40 cellular contexts compared by ENCODE assay signal in the genomic region with DNA sequence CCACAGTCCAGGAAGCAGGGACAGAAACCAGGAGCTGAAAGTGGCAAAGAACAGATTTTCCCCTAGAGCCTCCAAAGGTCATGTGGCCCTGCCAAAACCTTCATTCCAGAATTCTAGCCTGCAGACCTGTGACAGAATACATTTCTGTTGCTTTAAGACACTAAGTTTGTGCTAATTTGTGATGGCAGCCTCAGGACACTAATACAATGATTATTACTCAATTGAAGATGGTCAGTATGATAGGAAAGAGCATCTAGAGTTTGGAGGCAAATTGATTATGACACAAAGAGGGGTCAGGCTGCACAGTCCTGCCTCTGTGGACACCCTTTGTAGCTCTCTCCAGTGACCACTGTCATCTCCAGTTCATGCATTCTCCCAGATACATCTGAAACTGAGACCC.
"Had no signal": no experiment of that assay in that cellular context is flagged by ENCODE, and none has a peak within 500 bp of the region (broad histone marks: within the 10 kb centered on the region; RNA-seq: fewer than 3 reads in every experiment).

No MANE protein-coding gene starts in this region.

- H3K27ac ChIP-seq: adrenal gland, ascending aorta, body of pancreas, brain microvascular endothelial cell, breast epithelium, cardiac muscle cell had no signal

- H3K4me3 ChIP-seq: adrenal gland, ascending aorta, body of pancreas, breast epithelium, cardiac muscle cell had no signal

- H3K27me3 Mint-ChIP-seq: activated naive CD4-positive, alpha-beta T cell treated with anti-CD3 and anti-CD28 coated beads, Interleukin-2, amount 10 ng/mL, durations not matched to agents 7 days and 5 days; activated naive CD4-positive, alpha-beta T cell treated with anti-CD3 and anti-CD28 coated beads, Interleukin-2, amount 50 U/mL, for 24 hours; activated naive CD8-positive, alpha-beta T cell treated with anti-CD3 and anti-CD28 coated beads for 36 hours; activated naive CD8-positive, alpha-beta T cell treated with anti-CD3 and anti-CD28 coated beads, Interleukin-2, amount 10 ng/mL, durations not matched to agents 7 days and 5 days; activated naive CD8-positive, alpha-beta T cell treated with anti-CD3 and anti-CD28 coated beads, Interleukin-2, amount 50 U/mL, for 24 hours; activated T-cell treated with anti-CD3 and anti-CD28 coated beads, Interleukin-2, amount 50 U/mL, for 24 hours; activated T-helper 17 cell treated with anti-CD3 and anti-CD28 coated beads, Interleukin-2, amount 50 U/mL, for 72 hours; brain; central memory CD8-positive, alpha-beta T cell had no signal

- DNase-seq: activated effector memory CD4-positive, alpha-beta T cell treated with anti-CD3 and anti-CD28 coated beads, Interleukin-2, amount 50 U/mL, for 16 hours; activated effector memory CD4-positive, alpha-beta T cell treated with Interleukin-2 at 50 U/mL for 16 hours; activated gamma-delta T cell; activated gamma-delta T cell treated with Interleukin-2 at 50 U/mL for 16 hours; activated naive CD4-positive, alpha-beta T cell; activated naive CD4-positive, alpha-beta T cell treated with anti-CD3 and anti-CD28 coated beads for 36 hours; activated naive CD4-positive, alpha-beta T cell treated with anti-CD3 and anti-CD28 coated beads, Interleukin-2, amount 10 ng/mL, durations not matched to agents 7 days and 5 days; activated naive CD4-positive, alpha-beta T cell treated with anti-CD3 and anti-CD28 coated beads, Interleukin-2, amount 50 U/mL, for 16 hours; activated naive CD4-positive, alpha-beta T cell treated with Interleukin-2 at 50 U/mL for 16 hours; activated naive CD8-positive, alpha-beta T cell treated with anti-CD3 and anti-CD28 coated beads for 36 hours; activated naive CD8-positive, alpha-beta T cell treated with anti-CD3 and anti-CD28 coated beads, Interleukin-2, amount 10 ng/mL, durations not matched to agents 7 days and 5 days; activated naive CD8-positive, alpha-beta T cell treated with anti-CD3 and anti-CD28 coated beads, Interleukin-2, amount 50 U/mL, for 24 hours; activated T-cell treated with anti-CD3 and anti-CD28 coated beads, Interleukin-2, amount 50 U/mL, for 1 hour; activated T-cell treated with anti-CD3 and anti-CD28 coated beads, Interleukin-2, amount 50 U/mL, for 24 hours; activated T-cell treated with anti-CD3 and anti-CD28 coated beads, Interleukin-2, amount 50 U/mL, for 4 hours; activated T-cell treated with anti-CD3 and anti-CD28 coated beads, Interleukin-2, amount 50 U/mL, for 48 hours; activated T-cell treated with anti-CD3 and anti-CD28 coated beads, Interleukin-2, amount 50 U/mL, for 72 hours; adrenal gland; amniotic stem cell; amygdala; anterior cingulate cortex; aorta; body of pancreas; brain microvascular endothelial cell; caudate nucleus; central memory CD4-positive, alpha-beta T cell; cerebellar nuclear complex had no signal

- H3K36me3 Mint-ChIP-seq: activated naive CD4-positive, alpha-beta T cell treated with anti-CD3 and anti-CD28 coated beads, Interleukin-2, amount 10 ng/mL, durations not matched to agents 7 days and 5 days; activated naive CD4-positive, alpha-beta T cell treated with anti-CD3 and anti-CD28 coated beads, Interleukin-2, amount 50 U/mL, for 24 hours; activated naive CD4-positive, alpha-beta T cell treated with anti-CD3 and anti-CD28 coated beads, Interleukin-2, amount 50 U/mL, for 72 hours; activated naive CD8-positive, alpha-beta T cell; activated naive CD8-positive, alpha-beta T cell treated with anti-CD3 and anti-CD28 coated beads for 36 hours; activated naive CD8-positive, alpha-beta T cell treated with anti-CD3 and anti-CD28 coated beads, Interleukin-2, amount 10 ng/mL, durations not matched to agents 7 days and 5 days; brain had no signal

- H3K36me3 ChIP-seq: adrenal gland, ascending aorta, brain microvascular endothelial cell, breast epithelium, cardiac muscle cell had no signal

- H3K4me1 Mint-ChIP-seq: activated naive CD4-positive, alpha-beta T cell treated with anti-CD3 and anti-CD28 coated beads, Interleukin-2, amount 10 ng/mL, durations not matched to agents 7 days and 5 days; activated naive CD4-positive, alpha-beta T cell treated with anti-CD3 and anti-CD28 coated beads, Interleukin-2, amount 50 U/mL, for 24 hours; activated naive CD8-positive, alpha-beta T cell treated with anti-CD3 and anti-CD28 coated beads for 36 hours; activated naive CD8-positive, alpha-beta T cell treated with anti-CD3 and anti-CD28 coated beads, Interleukin-2, amount 10 ng/mL, durations not matched to agents 7 days and 5 days; activated naive CD8-positive, alpha-beta T cell treated with anti-CD3 and anti-CD28 coated beads, Interleukin-2, amount 50 U/mL, for 24 hours; activated T-helper 17 cell treated with anti-CD3 and anti-CD28 coated beads, Interleukin-2, amount 50 U/mL, for 72 hours; central memory CD8-positive, alpha-beta T cell had no signal

- H3K9me3 ChIP-seq: adrenal gland, ascending aorta, body of pancreas, breast epithelium had no signal

- H3K4me3 Mint-ChIP-seq: activated naive CD4-positive, alpha-beta T cell treated with anti-CD3 and anti-CD28 coated beads for 36 hours; activated naive CD4-positive, alpha-beta T cell treated with anti-CD3 and anti-CD28 coated beads, Interleukin-2, amount 10 ng/mL, durations not matched to agents 7 days and 5 days; activated naive CD4-positive, alpha-beta T cell treated with anti-CD3 and anti-CD28 coated beads, Interleukin-2, amount 50 U/mL, for 24 hours; activated naive CD8-positive, alpha-beta T cell; activated naive CD8-positive, alpha-beta T cell treated with anti-CD3 and anti-CD28 coated beads for 36 hours; activated naive CD8-positive, alpha-beta T cell treated with anti-CD3 and anti-CD28 coated beads, Interleukin-2, amount 10 ng/mL, durations not matched to agents 7 days and 5 days; activated naive CD8-positive, alpha-beta T cell treated with anti-CD3 and anti-CD28 coated beads, Interleukin-2, amount 50 U/mL, for 24 hours; activated T-cell treated with anti-CD3 and anti-CD28 coated beads, Interleukin-2, amount 50 U/mL, for 24 hours; activated T-cell treated with anti-CD3 and anti-CD28 coated beads, Interleukin-2, amount 50 U/mL, for 4 hours; activated T-cell treated with anti-CD3 and anti-CD28 coated beads, Interleukin-2, amount 50 U/mL, for 72 hours; activated T-helper 1 cell treated with anti-CD3 and anti-CD28 coated beads, Interleukin-12 subunit alpha, Interleukin-12 subunit beta, Interleukin-2, Interleukin-4 antibody, amounts not matched to agents 30 ng/mL and 10 ng/mL and 1 ng/mL, durations not matched to agents 14 hours and 24 hours and 36 hours; activated T-helper 17 cell treated with anti-CD3 and anti-CD28 coated beads, Interleukin-2, amount 50 U/mL, for 72 hours; brain; central memory CD8-positive, alpha-beta T cell had no signal

- H3K27ac Mint-ChIP-seq: activated naive CD4-positive, alpha-beta T cell treated with anti-CD3 and anti-CD28 coated beads for 36 hours; activated naive CD4-positive, alpha-beta T cell treated with anti-CD3 and anti-CD28 coated beads, Interleukin-2, amount 10 ng/mL, durations not matched to agents 7 days and 5 days; activated naive CD4-positive, alpha-beta T cell treated with anti-CD3 and anti-CD28 coated beads, Interleukin-2, amount 50 U/mL, for 24 hours; activated naive CD4-positive, alpha-beta T cell treated with anti-CD3 and anti-CD28 coated beads, Interleukin-2, amount 50 U/mL, for 72 hours; activated naive CD8-positive, alpha-beta T cell; activated naive CD8-positive, alpha-beta T cell treated with anti-CD3 and anti-CD28 coated beads for 36 hours; activated naive CD8-positive, alpha-beta T cell treated with anti-CD3 and anti-CD28 coated beads, Interleukin-2, amount 10 ng/mL, durations not matched to agents 7 days and 5 days; activated naive CD8-positive, alpha-beta T cell treated with anti-CD3 and anti-CD28 coated beads, Interleukin-2, amount 50 U/mL, for 24 hours; activated T-cell treated with anti-CD3 and anti-CD28 coated beads, Interleukin-2, amount 50 U/mL, for 24 hours; activated T-cell treated with anti-CD3 and anti-CD28 coated beads, Interleukin-2, amount 50 U/mL, for 72 hours; activated T-helper 1 cell treated with anti-CD3 and anti-CD28 coated beads, Interleukin-12 subunit alpha, Interleukin-12 subunit beta, Interleukin-2, Interleukin-4 antibody, amounts not matched to agents 30 ng/mL and 10 ng/mL and 1 ng/mL, durations not matched to agents 14 hours and 24 hours and 36 hours; activated T-helper 17 cell treated with anti-CD3 and anti-CD28 coated beads, Interleukin-2, amount 50 U/mL, for 72 hours; activated T-helper 2 cell treated with anti-CD3 and anti-CD28 coated beads, Interferon-gamma antibody, Interleukin-2, Interleukin-4, amounts not matched to agents 10 μg/mL and 5 μg/mL and 100 μg/mL, durations not matched to agents 14 hours and 24 hours and 36 hours; brain had no signal

- H3K27me3 ChIP-seq: adrenal gland, ascending aorta, body of pancreas, brain microvascular endothelial cell, breast epithelium, cardiac muscle cell had no signal

- H3K9me3 Mint-ChIP-seq: activated naive CD4-positive, alpha-beta T cell treated with anti-CD3 and anti-CD28 coated beads, Interleukin-2, amount 10 ng/mL, durations not matched to agents 7 days and 5 days; activated naive CD4-positive, alpha-beta T cell treated with anti-CD3 and anti-CD28 coated beads, Interleukin-2, amount 50 U/mL, for 24 hours; activated naive CD8-positive, alpha-beta T cell treated with anti-CD3 and anti-CD28 coated beads for 36 hours; activated naive CD8-positive, alpha-beta T cell treated with anti-CD3 and anti-CD28 coated beads, Interleukin-2, amount 10 ng/mL, durations not matched to agents 7 days and 5 days; activated T-cell treated with anti-CD3 and anti-CD28 coated beads, Interleukin-2, amount 50 U/mL, for 24 hours; activated T-cell treated with anti-CD3 and anti-CD28 coated beads, Interleukin-2, amount 50 U/mL, for 4 hours; activated T-cell treated with anti-CD3 and anti-CD28 coated beads, Interleukin-2, amount 50 U/mL, for 72 hours; activated T-helper 1 cell treated with anti-CD3 and anti-CD28 coated beads, Interleukin-12 subunit alpha, Interleukin-12 subunit beta, Interleukin-2, Interleukin-4 antibody, amounts not matched to agents 30 ng/mL and 10 ng/mL and 1 ng/mL, durations not matched to agents 14 hours and 24 hours and 36 hours; activated T-helper 17 cell treated with anti-CD3 and anti-CD28 coated beads, Interleukin-2, amount 50 U/mL, for 72 hours; activated T-helper 2 cell treated with anti-CD3 and anti-CD28 coated beads, Interferon-gamma antibody, Interleukin-2, Interleukin-4, amounts not matched to agents 10 μg/mL and 5 μg/mL and 100 μg/mL, durations not matched to agents 14 hours and 24 hours and 36 hours; central memory CD8-positive, alpha-beta T cell had no signal

- FAIRE-seq: astrocyte, bronchial epithelial cell had no signal

- H3K4me1 ChIP-seq: adrenal gland, ascending aorta, body of pancreas, breast epithelium had no signal
